ENCODE assay signal across 9 cellular contexts in the genomic region with DNA sequence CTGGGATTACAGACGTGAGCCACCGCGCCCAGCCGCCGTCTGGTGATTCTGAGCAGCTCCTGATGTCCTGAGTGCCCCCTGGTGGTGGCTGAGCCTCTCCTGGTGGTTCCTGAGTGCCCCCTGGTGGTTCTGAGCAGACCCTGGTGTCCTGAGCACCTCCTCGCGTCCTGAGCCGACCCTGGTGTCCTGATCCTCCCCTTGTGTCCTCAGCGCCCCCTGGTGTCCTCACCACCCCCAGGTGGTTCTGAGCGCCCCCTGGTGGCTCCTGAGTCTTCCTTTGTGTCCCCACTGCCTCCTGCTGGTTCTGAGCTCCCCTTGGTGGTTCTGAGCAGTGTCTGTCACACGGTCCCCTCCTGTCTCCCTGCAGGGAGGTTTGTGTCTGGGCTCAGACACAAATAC.
A peak's percentile ranks its signal among the peaks of the same experiment; 100 is the strongest.
DNase-seq lines count a peak whose midpoint lies in the region; ATAC-seq and TF ChIP-seq lines count a peak whose summit lies in the region.
"Had no signal": no experiment of that assay in that cellular context is flagged by ENCODE, and none has a peak within 500 bp of the region (broad histone marks: within the 10 kb centered on the region; RNA-seq: fewer than 3 reads in every experiment).

No MANE protein-coding gene starts in this region.

- intact Hi-C loops in CD4-positive, alpha-beta memory T cell (cut with micrococcal nuclease): no loop called here
- intact Hi-C loops in prostate gland (cut with DNase I): no loop called here

- no peaks in the 10 kb centered on the region for H3K9me3 ChIP-seq in CD4-positive, alpha-beta memory T cell (ENCODE audit: control insufficient read depth in 1 of 2, low read length in 2 of 2)
- H3K9me3 ChIP-seq in MM.1S (replicated peaks; ENCODE audit: insufficient read depth, low read length) (no peaks in the 10 kb centered on the region), prostate gland (no peaks in the 10 kb centered on the region)

- no peaks in the 10 kb centered on the region for H3K36me3 Mint-ChIP-seq in CD4-positive, alpha-beta memory T cell
- no peaks in the 10 kb centered on the region for H3K36me3 Mint-ChIP-seq in nephron progenitor cell (ENCODE audit: low read depth)
- H3K36me3 Mint-ChIP-seq in glutamatergic neuron (ENCODE audit: unreplicated experiment): peaks cover 5% of the 10 kb centered on the region

- no peak overlapping the region for H3K4me3 ChIP-seq in CD4-positive, alpha-beta memory T cell (ENCODE audit: low read length in 2 of 2)
- no peak overlapping the region for H3K4me3 ChIP-seq in MM.1S (ENCODE audit: low read length)
- H3K4me3 ChIP-seq in prostate gland: no peak overlapping the region

- H2AFZ ChIP-seq in MM.1S (ENCODE audit: low read length): no peak overlapping the region

- no peaks in the 10 kb centered on the region for H3K36me3 ChIP-seq in CD4-positive, alpha-beta memory T cell (ENCODE audit: insufficient read depth, low read length)
- no peaks in the 10 kb centered on the region for H3K36me3 ChIP-seq in MM.1S (replicated peaks; ENCODE audit: insufficient read depth, low read length)
- H3K36me3 ChIP-seq in prostate gland: no peaks in the 10 kb centered on the region

- H4K20me1 ChIP-seq in MM.1S (ENCODE audit: insufficient read depth, low read length): no peaks in the 10 kb centered on the region

- peaks cover 10 to 13% of the 10 kb centered on the region in 2 donors for H3K27me3 Mint-ChIP-seq in CD4-positive, alpha-beta memory T cell
- peaks cover 2% of the 10 kb centered on the region for H3K27me3 Mint-ChIP-seq in nephron progenitor cell (ENCODE audit: low read depth, poor library complexity)
- no peaks in the 10 kb centered on the region for H3K27me3 Mint-ChIP-seq in glutamatergic neuron (ENCODE audit: unreplicated experiment)

- 0 out of 2 replicates have a peak, but pooled peaks cover 3% of the 10 kb centered on the region for H3F3A ChIP-seq in MM.1S (ENCODE audit: insufficient read depth, low read length)

- TF ChIP-seq CTCF in MM.1S (IDR thresholded peaks at IDR 0.05; ENCODE audit: low read length) (peak; percentile 96), nephron progenitor cell (IDR thresholded peaks at IDR 0.05) (no peak), prostate gland (IDR thresholded peaks at IDR 0.05) (no peak), glutamatergic neuron (IDR thresholded peaks at IDR 0.05; ENCODE audit: partially characterized antibody, unreplicated experiment) (no peak)

- H3K79me2 ChIP-seq in MM.1S (ENCODE audit: low read length): no peaks in the 10 kb centered on the region

- DNase-seq in CD4-positive, alpha-beta memory T cell: peak; percentile 32 to 60 (median 35)
- DNase-seq in MM.1S: peak; percentile 93
- DNase-seq in activated T-helper 1 cell treated with Interleukin-2 at 50 U/mL for 16 hours (ENCODE audit: low read depth): peak; percentile 19
- peak; percentile 4 for DNase-seq in nephron progenitor cell
- DNase-seq in prostate gland (ENCODE audit: low spot score): no peak
- DNase-seq in glutamatergic neuron: no peak
- DNase-seq in cortex of kidney (lab: John Stamatoyannopoulos, UW): no peak

- no peaks in the 10 kb centered on the region for H3K4me1 ChIP-seq in CD4-positive, alpha-beta memory T cell (ENCODE audit: insufficient read depth, low read length)
- H3K4me1 ChIP-seq in MM.1S (ENCODE audit: low read length) (no peaks in the 10 kb centered on the region), prostate gland (replicated peaks) (no peaks in the 10 kb centered on the region)

- peak overlapping the region in 1 of 7 donors; percentile 77 for H3K27ac Mint-ChIP-seq in CD4-positive, alpha-beta memory T cell
- no peak overlapping the region for H3K27ac Mint-ChIP-seq in nephron progenitor cell
- no peak overlapping the region for H3K27ac Mint-ChIP-seq in glutamatergic neuron (ENCODE audit: unreplicated experiment)

- no peak overlapping the region for H3K27ac ChIP-seq in CD4-positive, alpha-beta memory T cell (ENCODE audit: low read depth, low read length)
- H3K27ac ChIP-seq in MM.1S (ENCODE audit: low read length) (no peak overlapping the region), prostate gland (no peak overlapping the region)
- H3K27ac ChIP-seq: epithelial cell of prostate had no signal

- peaks cover 0 to 4% (median 0%) of the 10 kb centered on the region in 8 donors for H3K9me3 Mint-ChIP-seq in CD4-positive, alpha-beta memory T cell
- H3K9me3 Mint-ChIP-seq in nephron progenitor cell (peaks cover 81% of the 10 kb centered on the region), glutamatergic neuron (ENCODE audit: unreplicated experiment) (peaks cover 15% of the 10 kb centered on the region)

- peak; percentile 81 for ATAC-seq in GM21529 (IDR thresholded peaks at IDR 0.05; ENCODE audit: unreplicated experiment)

- no peak for TF ChIP-seq POLR2A in prostate gland (IDR thresholded peaks at IDR 0.05)

- H3K9ac ChIP-seq in MM.1S (ENCODE audit: low read length): no peak overlapping the region

- no peaks in the 10 kb centered on the region for H3K4me1 Mint-ChIP-seq in CD4-positive, alpha-beta memory T cell
- no peaks in the 10 kb centered on the region for H3K4me1 Mint-ChIP-seq in nephron progenitor cell
- H3K4me1 Mint-ChIP-seq in glutamatergic neuron (ENCODE audit: low read depth, unreplicated experiment): no peaks in the 10 kb centered on the region

- H3K27me3 ChIP-seq in CD4-positive, alpha-beta memory T cell (ENCODE audit: insufficient read depth, low read length): no peaks in the 10 kb centered on the region
- peaks cover 19% of the 10 kb centered on the region for H3K27me3 ChIP-seq in MM.1S (replicated peaks; ENCODE audit: insufficient read depth, low read length)
- H3K27me3 ChIP-seq in prostate gland (replicated peaks; ENCODE audit: insufficient read depth): no peaks in the 10 kb centered on the region

- CTCF ChIA-PET in CD4-positive, alpha-beta memory T cell (lab: Charles Lee; ENCODE audit: partially characterized antibody): interaction anchor here (0.8 to 2.2 kb wide), 11 partner anchors 8 to 169 kb away, joined by 3 to 20 read pairs (median 6); no protein-coding TSS in a partner anchor

- H3K4me2 ChIP-seq in MM.1S (ENCODE audit: low read depth, low read length): no peak overlapping the region

- POLR2A ChIA-PET in CD4-positive, alpha-beta memory T cell (lab: Charles Lee; ENCODE audit: partially characterized antibody): no interaction called here

- H3K9me2 ChIP-seq in MM.1S (replicated peaks; ENCODE audit: insufficient read depth, low read length): no peaks in the 10 kb centered on the region

- WGBS in prostate gland: 80% methylated on average over 11 of the region's 11 CpGs

- H3K4me3 Mint-ChIP-seq in CD4-positive, alpha-beta memory T cell: no peak overlapping the region
- H3K4me3 Mint-ChIP-seq in nephron progenitor cell (no peak overlapping the region), glutamatergic neuron (ENCODE audit: unreplicated experiment) (no peak overlapping the region)

Comparison
In these comparisons a context has a peak if more than half of its experiments do, and no peak if none do; other contexts are left out.
1. DNase-seq: peak in CD4-positive, alpha-beta memory T cell (5 of 5), MM.1S (single experiment), activated T-helper 1 cell treated with Interleukin-2 at 50 U/mL for 16 hours (single experiment) and nephron progenitor cell (single experiment); none in prostate gland (single experiment), glutamatergic neuron (single experiment) and cortex of kidney (single experiment).